In the genomic region with DNA sequence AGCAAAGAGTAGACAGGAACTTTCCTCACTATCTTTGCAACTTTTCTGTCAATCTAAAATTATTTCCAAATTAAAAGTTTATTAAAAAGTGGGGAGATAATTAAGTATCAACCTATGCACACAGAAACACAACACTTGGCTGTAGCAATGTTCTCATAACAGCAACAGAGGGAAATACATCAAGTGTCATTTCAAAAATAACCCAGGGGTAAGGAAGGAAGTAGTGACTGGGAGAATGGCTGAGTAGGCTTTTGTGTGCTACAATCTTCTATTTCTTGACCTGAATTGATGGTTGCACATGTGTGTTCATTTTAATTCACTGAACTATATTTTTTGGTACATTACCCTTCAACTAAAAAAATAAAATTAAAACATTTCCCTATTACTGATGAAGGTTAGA, we compare ENCODE assay signal across 1 cellular context.
TF ChIP-seq lines count a peak whose summit lies in the region.

No MANE protein-coding gene starts in this region.

TF ChIP-seq in HepG2, 621 proteins besides CTCF, POLR2A, EP300 and RAD21 (continued from another document):
- no peak for TF ChIP-seq ETV5 (CRISPR knock-in tag; IDR thresholded peaks at IDR 0.05; ENCODE audit: borderline replicate concordance)
- TF ChIP-seq ZNF839 (CRISPR knock-in tag; IDR thresholded peaks at IDR 0.05; ENCODE audit: borderline replicate concordance) = no peak
- TF ChIP-seq ZNF615 (CRISPR knock-in tag; IDR thresholded peaks at IDR 0.05; ENCODE audit: borderline replicate concordance) = no peak
- TF ChIP-seq NFYB (CRISPR knock-in tag; IDR thresholded peaks at IDR 0.05) = no peak
- TF ChIP-seq NBN (conservative IDR thresholded peaks at IDR 0.05) = no peak
- no peak for TF ChIP-seq STAG1 (CRISPR knock-in tag; IDR thresholded peaks at IDR 0.05)
- TF ChIP-seq ZNF720 (CRISPR knock-in tag; IDR thresholded peaks at IDR 0.05) = no peak
- TF ChIP-seq, protein P1, sequence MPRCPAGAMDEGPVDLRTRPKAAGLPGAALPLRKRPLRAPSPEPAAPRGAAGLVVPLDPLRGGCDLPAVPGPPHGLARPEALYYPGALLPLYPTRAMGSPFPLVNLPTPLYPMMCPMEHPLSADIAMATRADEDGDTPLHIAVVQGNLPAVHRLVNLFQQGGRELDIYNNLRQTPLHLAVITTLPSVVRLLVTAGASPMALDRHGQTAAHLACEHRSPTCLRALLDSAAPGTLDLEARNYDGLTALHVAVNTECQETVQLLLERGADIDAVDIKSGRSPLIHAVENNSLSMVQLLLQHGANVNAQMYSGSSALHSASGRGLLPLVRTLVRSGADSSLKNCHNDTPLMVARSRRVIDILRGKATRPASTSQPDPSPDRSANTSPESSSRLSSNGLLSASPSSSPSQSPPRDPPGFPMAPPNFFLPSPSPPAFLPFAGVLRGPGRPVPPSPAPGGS (CRISPR knock-in tag; IDR thresholded peaks at IDR 0.05) = no peak
- TF ChIP-seq, protein P2, sequence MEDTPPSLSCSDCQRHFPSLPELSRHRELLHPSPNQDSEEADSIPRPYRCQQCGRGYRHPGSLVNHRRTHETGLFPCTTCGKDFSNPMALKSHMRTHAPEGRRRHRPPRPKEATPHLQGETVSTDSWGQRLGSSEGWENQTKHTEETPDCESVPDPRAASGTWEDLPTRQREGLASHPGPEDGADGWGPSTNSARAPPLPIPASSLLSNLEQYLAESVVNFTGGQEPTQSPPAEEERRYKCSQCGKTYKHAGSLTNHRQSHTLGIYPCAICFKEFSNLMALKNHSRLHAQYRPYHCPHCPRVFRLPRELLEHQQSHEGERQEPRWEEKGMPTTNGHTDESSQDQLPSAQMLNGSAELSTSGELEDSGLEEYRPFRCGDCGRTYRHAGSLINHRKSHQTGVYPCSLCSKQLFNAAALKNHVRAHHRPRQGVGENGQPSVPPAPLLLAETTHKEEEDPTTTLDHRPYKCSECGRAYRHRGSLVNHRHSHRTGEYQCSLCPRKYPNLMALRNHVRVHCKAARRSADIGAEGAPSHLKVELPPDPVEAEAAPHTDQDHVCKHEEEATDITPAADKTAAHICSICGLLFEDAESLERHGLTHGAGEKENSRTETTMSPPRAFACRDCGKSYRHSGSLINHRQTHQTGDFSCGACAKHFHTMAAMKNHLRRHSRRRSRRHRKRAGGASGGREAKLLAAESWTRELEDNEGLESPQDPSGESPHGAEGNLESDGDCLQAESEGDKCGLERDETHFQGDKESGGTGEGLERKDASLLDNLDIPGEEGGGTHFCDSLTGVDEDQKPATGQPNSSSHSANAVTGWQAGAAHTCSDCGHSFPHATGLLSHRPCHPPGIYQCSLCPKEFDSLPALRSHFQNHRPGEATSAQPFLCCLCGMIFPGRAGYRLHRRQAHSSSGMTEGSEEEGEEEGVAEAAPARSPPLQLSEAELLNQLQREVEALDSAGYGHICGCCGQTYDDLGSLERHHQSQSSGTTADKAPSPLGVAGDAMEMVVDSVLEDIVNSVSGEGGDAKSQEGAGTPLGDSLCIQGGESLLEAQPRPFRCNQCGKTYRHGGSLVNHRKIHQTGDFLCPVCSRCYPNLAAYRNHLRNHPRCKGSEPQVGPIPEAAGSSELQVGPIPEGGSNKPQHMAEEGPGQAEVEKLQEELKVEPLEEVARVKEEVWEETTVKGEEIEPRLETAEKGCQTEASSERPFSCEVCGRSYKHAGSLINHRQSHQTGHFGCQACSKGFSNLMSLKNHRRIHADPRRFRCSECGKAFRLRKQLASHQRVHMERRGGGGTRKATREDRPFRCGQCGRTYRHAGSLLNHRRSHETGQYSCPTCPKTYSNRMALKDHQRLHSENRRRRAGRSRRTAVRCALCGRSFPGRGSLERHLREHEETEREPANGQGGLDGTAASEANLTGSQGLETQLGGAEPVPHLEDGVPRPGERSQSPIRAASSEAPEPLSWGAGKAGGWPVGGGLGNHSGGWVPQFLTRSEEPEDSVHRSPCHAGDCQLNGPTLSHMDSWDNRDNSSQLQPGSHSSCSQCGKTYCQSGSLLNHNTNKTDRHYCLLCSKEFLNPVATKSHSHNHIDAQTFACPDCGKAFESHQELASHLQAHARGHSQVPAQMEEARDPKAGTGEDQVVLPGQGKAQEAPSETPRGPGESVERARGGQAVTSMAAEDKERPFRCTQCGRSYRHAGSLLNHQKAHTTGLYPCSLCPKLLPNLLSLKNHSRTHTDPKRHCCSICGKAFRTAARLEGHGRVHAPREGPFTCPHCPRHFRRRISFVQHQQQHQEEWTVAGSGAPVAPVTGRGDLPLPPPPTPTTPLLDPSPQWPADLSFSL (CRISPR knock-in tag; IDR thresholded peaks at IDR 0.05) = no peak
